13 cellular contexts compared by ENCODE assay signal in genomic region chr10:96618648-96619047, GRCh38. TPM values are rescaled to one million over a fixed set of nuclear protein-coding genes. Genes with fewer than 3 reads are reported as not detected.
DNase-seq lines count a peak whose midpoint lies in the region; ATAC-seq and TF ChIP-seq lines count a peak whose summit lies in the region.
"Had no signal": no experiment of that assay in that cellular context is flagged by ENCODE, and none has a peak within 500 bp of the region (broad histone marks: within the 10 kb centered on the region; RNA-seq: fewer than 3 reads in every experiment).

No MANE protein-coding gene starts in this region.

- TF ChIP-seq CTCF in fibroblast of the aortic adventitia (IDR thresholded peaks at IDR 0.05; ENCODE audit: insufficient read depth, low read length), result no peak
- no peak for TF ChIP-seq CTCF in omental fat pad (IDR thresholded peaks at IDR 0.05)
- no peak for TF ChIP-seq CTCF in GM13976 (IDR thresholded peaks at IDR 0.05; ENCODE audit: borderline replicate concordance, control extremely low read depth, extremely low read depth, insufficient read depth, missing control alignments)
- TF ChIP-seq CTCF in natural killer cell (IDR thresholded peaks at IDR 0.05), result no peak

- H3K9me3 Mint-ChIP-seq in natural killer cell, result no peaks in the 10 kb centered on the region
- H3K9me3 Mint-ChIP-seq: activated naive CD4-positive, alpha-beta T cell treated with anti-CD3 and anti-CD28 coated beads, Interleukin-2, amount 10 ng/mL, durations not matched to agents 7 days and 5 days; nephron had no signal

- no peak overlapping the region for H3K27ac Mint-ChIP-seq in natural killer cell
- H3K27ac Mint-ChIP-seq: activated naive CD4-positive, alpha-beta T cell treated with anti-CD3 and anti-CD28 coated beads, Interleukin-2, amount 10 ng/mL, durations not matched to agents 7 days and 5 days; nephron had no signal

- peaks cover 17% of the 10 kb centered on the region for H3K36me3 Mint-ChIP-seq in natural killer cell
- H3K36me3 Mint-ChIP-seq: activated naive CD4-positive, alpha-beta T cell treated with anti-CD3 and anti-CD28 coated beads, Interleukin-2, amount 10 ng/mL, durations not matched to agents 7 days and 5 days had no signal

- ATAC-seq in omental fat pad (ENCODE audit: low FRiP score), result peak; percentile 46
- no peak for ATAC-seq in natural killer cell
- ATAC-seq in HG02571 (IDR thresholded peaks at IDR 0.05; ENCODE audit: unreplicated experiment), result no peak
- ATAC-seq: activated CD4-positive, CD25-positive, alpha-beta regulatory T cell treated with anti-CD3 and anti-CD28 coated beads, Interleukin-2, amount 50 U/mL, for 24 hours had no signal

- peak; percentile 82 for DNase-seq in COR-L47 (lab: John Stamatoyannopoulos, UW)
- DNase-seq in NCI-H345 (lab: John Stamatoyannopoulos, UW), result peak; percentile 73
- DNase-seq in fibroblast of the aortic adventitia (ENCODE audit: low read depth), result peak; percentile 41
- DNase-seq in omental fat pad (ENCODE audit: low spot score), result no peak
- no peak for DNase-seq in GM13976 (ENCODE audit: low spot score)
- no peak for DNase-seq in natural killer cell
- DNase-seq in T1000 (lab: John Stamatoyannopoulos, UW), result no peak
- DNase-seq: activated naive CD4-positive, alpha-beta T cell treated with anti-CD3 and anti-CD28 coated beads, Interleukin-2, amount 10 ng/mL, durations not matched to agents 7 days and 5 days; HCEC 1CT had no signal

- H3K4me1 Mint-ChIP-seq in natural killer cell, result peaks cover 0 to 24% of the 10 kb centered on the region in 2 donors
- H3K4me1 Mint-ChIP-seq: activated naive CD4-positive, alpha-beta T cell treated with anti-CD3 and anti-CD28 coated beads, Interleukin-2, amount 10 ng/mL, durations not matched to agents 7 days and 5 days had no signal

- H3K27me3 Mint-ChIP-seq in natural killer cell (ENCODE audit: low read depth in 2 of 2), result no peaks in the 10 kb centered on the region
- H3K27me3 Mint-ChIP-seq: activated naive CD4-positive, alpha-beta T cell treated with anti-CD3 and anti-CD28 coated beads, Interleukin-2, amount 10 ng/mL, durations not matched to agents 7 days and 5 days had no signal

- intact Hi-C loops in natural killer cell (cut with micrococcal nuclease), result no loop called here

- H3K4me3 Mint-ChIP-seq in natural killer cell, result no peak overlapping the region
- H3K4me3 Mint-ChIP-seq: activated naive CD4-positive, alpha-beta T cell treated with anti-CD3 and anti-CD28 coated beads, Interleukin-2, amount 10 ng/mL, durations not matched to agents 7 days and 5 days; nephron had no signal

- no peak overlapping the region for H3K4me3 ChIP-seq in fibroblast of the aortic adventitia (ENCODE audit: low read depth, low read length)
- H3K4me3 ChIP-seq: esophagus muscularis mucosa had no signal

- in situ Hi-C loops in GM13976 (cut with MboI; ENCODE audit: low sequenced_read_pairs, unreplicated experiment), result loop anchor here (25.0 kb wide), 1 partner anchor 231 kb away; no protein-coding TSS in a partner anchor

RNA-seq across cellular contexts. Expression of gene TM9SF3, which starts 31.8 kb away (rescaled TPM):
- 73.8 and 120 TPM in 2 replicates for total RNA-seq in fibroblast of the aortic adventitia (ENCODE audit: low replicate concordance)
- total RNA-seq in omental fat pad, result 10 to 100 TPM; 75.5 to 99.9 (median 86.8) TPM
- total RNA-seq in natural killer cell, result 100 to 1,000 TPM; 113 to 119 (median 117) TPM

Comparison
In these comparisons a context has a peak if more than half of its experiments do, and no peak if none do; other contexts are left out.
1. DNase-seq: peak in COR-L47 (single experiment), NCI-H345 (single experiment) and fibroblast of the aortic adventitia (single experiment); none in omental fat pad (single experiment), GM13976 (single experiment), natural killer cell (single experiment) and T1000 (single experiment).